Comparison of ENCODE assay signal across 8 cellular contexts in genomic region chr11:57800444-57801184, GRCh38. TPM values are rescaled to one million over a fixed set of nuclear protein-coding genes. Genes with fewer than 3 reads are reported as not detected.
DNase-seq lines count a peak whose midpoint lies in the region; ATAC-seq and TF ChIP-seq lines count a peak whose summit lies in the region.

No MANE protein-coding gene starts in this region.

- ATAC-seq in GM19043 (IDR thresholded peaks at IDR 0.05; ENCODE audit: low read depth, unreplicated experiment) (peak; percentile 93), HG03159 (IDR thresholded peaks at IDR 0.05; ENCODE audit: unreplicated experiment) (peak; percentile 87)

- TF ChIP-seq CTCF in fibroblast of pulmonary artery (IDR thresholded peaks at IDR 0.05; ENCODE audit: low read length, missing control alignments) (peak; percentile 80), neural crest cell (conservative IDR thresholded peaks at IDR 0.05) (peak; percentile 95)

- peak; percentile 72 for DNase-seq in D341Med (ENCODE audit: low spot score)
- DNase-seq in NCI-H2196 (lab: John Stamatoyannopoulos, UW; ENCODE audit: unreplicated experiment), result peak; percentile 92
- no peak for DNase-seq in activated CD4-positive, alpha-beta memory T cell treated with anti-CD3 and anti-CD28 coated beads for 36 hours
- peak; percentile 84 for DNase-seq in fibroblast of pulmonary artery (ENCODE audit: low read depth)
- peak; percentile 14 for DNase-seq in neural crest cell (ENCODE audit: low read depth, low spot score)
- DNase-seq in stimulated activated CD4-positive, alpha-beta T cell treated with anti-CD3 and anti-CD28 coated beads, Interleukin-4, amount 100 ng/mL, for 1 hour, result no peak

- no peaks in the 10 kb centered on the region for H3K9me3 Mint-ChIP-seq in activated CD4-positive, alpha-beta memory T cell treated with anti-CD3 and anti-CD28 coated beads for 36 hours
- no peaks in the 10 kb centered on the region for H3K9me3 Mint-ChIP-seq in neural crest cell

- intact Hi-C loops in activated CD4-positive, alpha-beta memory T cell treated with anti-CD3 and anti-CD28 coated beads for 36 hours (cut with micrococcal nuclease), result loop anchor here (1.0 to 5.0 kb wide), 8 partner anchors 49 to 458 kb away; partner anchors contain the start of genes BTBD18, MED19, SELENOH and TIMM10

- POLR2A ChIA-PET in activated CD4-positive, alpha-beta memory T cell treated with anti-CD3 and anti-CD28 coated beads for 36 hours (lab: Charles Lee), result interaction anchor here (0.7 to 2.3 kb wide), 2 partner anchors 43 to 59 kb away, joined by 3 to 9 read pairs; no protein-coding TSS in a partner anchor

- H3K36me3 Mint-ChIP-seq in activated CD4-positive, alpha-beta memory T cell treated with anti-CD3 and anti-CD28 coated beads for 36 hours, result peaks cover 11% of the 10 kb centered on the region
- H3K36me3 Mint-ChIP-seq in neural crest cell (ENCODE audit: low read depth), result peaks cover 24% of the 10 kb centered on the region

- no peak overlapping the region for H3K4me3 Mint-ChIP-seq in activated CD4-positive, alpha-beta memory T cell treated with anti-CD3 and anti-CD28 coated beads for 36 hours
- H3K4me3 Mint-ChIP-seq in neural crest cell, result no peak overlapping the region

- peaks cover 23% of the 10 kb centered on the region for H3K4me1 Mint-ChIP-seq in activated CD4-positive, alpha-beta memory T cell treated with anti-CD3 and anti-CD28 coated beads for 36 hours (ENCODE audit: low read depth)
- H3K4me1 Mint-ChIP-seq in neural crest cell, result peaks cover 19% of the 10 kb centered on the region

- CTCF ChIA-PET in activated CD4-positive, alpha-beta memory T cell treated with anti-CD3 and anti-CD28 coated beads for 36 hours (lab: Charles Lee), result interaction anchor here (0.5 to 4.0 kb wide), 58 partner anchors 8 to 725 kb away, joined by 3 to 42 read pairs (median 4); partner anchors contain the start of genes BTBD18, MED19, SELENOH and SLC43A3

- H3K27me3 Mint-ChIP-seq in activated CD4-positive, alpha-beta memory T cell treated with anti-CD3 and anti-CD28 coated beads for 36 hours, result no peaks in the 10 kb centered on the region
- no peaks in the 10 kb centered on the region for H3K27me3 Mint-ChIP-seq in neural crest cell (ENCODE audit: low read depth)

- no peak overlapping the region for H3K4me3 ChIP-seq in fibroblast of pulmonary artery (replicated peaks; ENCODE audit: low read depth, low read length)

- H3K27ac Mint-ChIP-seq in activated CD4-positive, alpha-beta memory T cell treated with anti-CD3 and anti-CD28 coated beads for 36 hours, result peak overlapping the region; percentile 19
- peak overlapping the region; percentile 5 for H3K27ac Mint-ChIP-seq in neural crest cell (ENCODE audit: unreplicated experiment)

RNA-seq across cellular contexts. Expression of gene CTNND1, which starts 39.0 kb away (rescaled TPM):
- total RNA-seq in activated CD4-positive, alpha-beta memory T cell treated with anti-CD3 and anti-CD28 coated beads for 36 hours, result 1 to 10 TPM; 3.5 to 4.4 TPM
- 144 TPM in 2 replicates for total RNA-seq in neural crest cell

RNA-seq across cellular contexts. Expression of gene BTBD18, which starts 49.0 kb away (rescaled TPM):
- not detected for total RNA-seq in activated CD4-positive, alpha-beta memory T cell treated with anti-CD3 and anti-CD28 coated beads for 36 hours
- not detected in 2 replicates for total RNA-seq in neural crest cell

RNA-seq across cellular contexts. Expression of gene SELENOH, which starts 59.3 kb away (rescaled TPM):
- total RNA-seq in activated CD4-positive, alpha-beta memory T cell treated with anti-CD3 and anti-CD28 coated beads for 36 hours, result 100 to 1,000 TPM; 235 to 252 TPM
- 208 and 212 TPM in 2 replicates for total RNA-seq in neural crest cell

Comparison
In these comparisons a context has a peak if more than half of its experiments do, and no peak if none do; other contexts are left out.
1. DNase-seq: peak in D341Med (single experiment), NCI-H2196 (single experiment), fibroblast of pulmonary artery (single experiment) and neural crest cell (single experiment); none in activated CD4-positive, alpha-beta memory T cell treated with anti-CD3 and anti-CD28 coated beads for 36 hours (single experiment) and stimulated activated CD4-positive, alpha-beta T cell treated with anti-CD3 and anti-CD28 coated beads, Interleukin-4, amount 100 ng/mL, for 1 hour (single experiment).
2. RNA of gene CTNND1, which starts 39.0 kb away (total RNA-seq): 144 TPM in neural crest cell; 3.5 to 4.4 TPM in activated CD4-positive, alpha-beta memory T cell treated with anti-CD3 and anti-CD28 coated beads for 36 hours; every median in the first group is over 10 times any median in the second.